ENCODE assay signal across 19 cellular contexts in genomic region chr14:55094630-55095157, GRCh38. TPM values are rescaled to one million over a fixed set of nuclear protein-coding genes. Genes with fewer than 3 reads are reported as not detected.
DNase-seq lines count a peak whose midpoint lies in the region; ATAC-seq lines count a peak whose summit lies in the region.
"Had no signal": no experiment of that assay in that cellular context is flagged by ENCODE, and none has a peak within 500 bp of the region (broad histone marks: within the 10 kb centered on the region; RNA-seq: fewer than 3 reads in every experiment).

No MANE protein-coding gene starts in this region.

- DNase-seq in EL (peak; percentile 87), NCI-H2107 (lab: John Stamatoyannopoulos, UW) (peak; percentile 66), T1000 (lab: John Stamatoyannopoulos, UW) (peak; percentile 36), islet precursor cell (peak; percentile 79), GOT3 (lab: John Stamatoyannopoulos, UW) (no peak), foreskin melanocyte (no peak), SW480 (ENCODE audit: low spot score) (no peak)
- DNase-seq: activated CD8-positive, alpha-beta memory T cell treated with anti-CD3 and anti-CD28 coated beads, Interleukin-2, amount 50 U/mL, for 4 hours; DND-41; hypothalamus; left lung; NCI-H2081 treated with DMSO at 0.1 percent for 48 hours; OCI-M1; retina; stimulated activated CD4-positive, alpha-beta T cell treated with anti-CD3 and anti-CD28 coated beads, Interleukin-2, amount 100 ng/mL, for 24 hours; stimulated activated CD8-positive, alpha-beta memory T cell treated with anti-CD3 and anti-CD28 coated beads, Interleukin-4, amount 100 ng/mL, for 48 hours; T-helper 1 cell had no signal

- no peak for ATAC-seq in esophagus mucosa
- ATAC-seq: activated CD4-positive, CD25-positive, alpha-beta regulatory T cell treated with anti-CD3 and anti-CD28 coated beads, Interleukin-2, amount 50 U/mL, for 24 hours; left lung had no signal

RNA-seq across cellular contexts. Expression of gene LGALS3, which starts 34.4 kb away (rescaled TPM):
- total RNA-seq in esophagus mucosa = 211 TPM

RNA-seq across cellular contexts. Expression of gene MAPK1IP1L, which starts 43.2 kb away (rescaled TPM):
- 58.4 TPM for total RNA-seq in esophagus mucosa

Comparison
In these comparisons a context has a peak if more than half of its experiments do, and no peak if none do; other contexts are left out.
1. DNase-seq: peak in EL (single experiment), NCI-H2107 (single experiment), T1000 (single experiment) and islet precursor cell (single experiment); none in GOT3 (single experiment), foreskin melanocyte (single experiment) and SW480 (single experiment).